ENCODE assay signal across 15 cellular contexts in genomic region chr21:15978158-15978805, GRCh38.
DNase-seq lines count a peak whose midpoint lies in the region; ATAC-seq, FAIRE-seq and TF ChIP-seq lines count a peak whose summit lies in the region.
"Had no signal": no experiment of that assay in that cellular context is flagged by ENCODE, and none has a peak within 500 bp of the region (broad histone marks: within the 10 kb centered on the region; RNA-seq: fewer than 3 reads in every experiment).

No MANE protein-coding gene starts in this region.

- H3K4me1 ChIP-seq in endothelial cell of umbilical vein (ENCODE audit: control insufficient read depth, extremely low read depth, insufficient read depth, low read length), result no peaks in the 10 kb centered on the region
- H3K4me1 ChIP-seq in trophoblast cell (ENCODE audit: control insufficient read depth in 1 of 2, insufficient read depth in 2 of 2, low read length in 2 of 2), result peaks cover 3% of the 10 kb centered on the region in 2 experiments
- H3K4me1 ChIP-seq: BLaER1 treated with 17β-estradiol and CSF1 and Interleukin-3, amounts not matched to agents 10 nM and 100 nM had no signal

- H3K23ac ChIP-seq in trophoblast cell (ENCODE audit: low read length), result no peak overlapping the region

- H2BK5ac ChIP-seq in trophoblast cell (ENCODE audit: low read depth, low read length, poor library complexity), result no peak overlapping the region

- H3K9me3 ChIP-seq in endothelial cell of umbilical vein (replicated peaks; ENCODE audit: control insufficient read depth, insufficient read depth, low read length), result no peaks in the 10 kb centered on the region
- H3K9me3 ChIP-seq in trophoblast cell (ENCODE audit: insufficient read depth, low read depth, low read length), result no peaks in the 10 kb centered on the region
- H3K9me3 ChIP-seq: BLaER1 treated with 17β-estradiol and CSF1 and Interleukin-3, amounts not matched to agents 10 nM and 100 nM had no signal

- no peak overlapping the region for H4K12ac ChIP-seq in trophoblast cell (ENCODE audit: low read depth, low read length)

- H3K9ac ChIP-seq in endothelial cell of umbilical vein (replicated peaks; ENCODE audit: extremely low read depth, insufficient read depth, low read length), result no peak overlapping the region
- no peak overlapping the region for H3K9ac ChIP-seq in trophoblast cell (ENCODE audit: low read length)
- H3K9ac ChIP-seq: BLaER1 treated with 17β-estradiol and CSF1 and Interleukin-3, amounts not matched to agents 10 nM and 100 nM had no signal

- CTCF ChIA-PET in endothelial cell of umbilical vein (lab: Charles Lee), result interaction anchor here (1.0 to 1.4 kb wide), 4 partner anchors 9 to 25 kb away, joined by 3 to 4 read pairs (median 4); no protein-coding TSS in a partner anchor

- POLR2A ChIA-PET in endothelial cell of umbilical vein (lab: Charles Lee), result no interaction called here

- no peak overlapping the region for H3K14ac ChIP-seq in trophoblast cell (ENCODE audit: low read length)

- H3K9me1 ChIP-seq in endothelial cell of umbilical vein (replicated peaks; ENCODE audit: control insufficient read depth, extremely low read depth, insufficient read depth, low read length), result no peaks in the 10 kb centered on the region

- H3K79me2 ChIP-seq in endothelial cell of umbilical vein (ENCODE audit: control insufficient read depth, insufficient read depth, low read length) (no peaks in the 10 kb centered on the region), trophoblast cell (ENCODE audit: control insufficient read depth, insufficient read depth, low read length, poor library complexity) (no peaks in the 10 kb centered on the region)

- H3K4ac ChIP-seq in trophoblast cell (ENCODE audit: low read depth, low read length), result no peak overlapping the region

- no peaks in the 10 kb centered on the region for H3K27me3 ChIP-seq in endothelial cell of umbilical vein (ENCODE audit: control insufficient read depth in 2 of 2, insufficient read depth in 2 of 2, low read length in 2 of 2)
- no peaks in the 10 kb centered on the region for H3K27me3 ChIP-seq in trophoblast cell (ENCODE audit: insufficient read depth, low read length)
- no peaks in the 10 kb centered on the region for H3K27me3 ChIP-seq in dorsolateral prefrontal cortex
- H3K27me3 ChIP-seq: BLaER1 treated with 17β-estradiol and CSF1 and Interleukin-3, amounts not matched to agents 10 nM and 100 nM had no signal

- no peak for TF ChIP-seq POLR2A in endothelial cell of umbilical vein (IDR thresholded peaks at IDR 0.05; ENCODE audit: low read depth, low read length)

- no TSS peak for BruUV-seq in endothelial cell of umbilical vein (replicated peaks; lab: Mats Ljungman, UMichigan)

- H3K36me3 ChIP-seq in endothelial cell of umbilical vein (ENCODE audit: control insufficient read depth in 2 of 2, extremely low read depth in 1 of 2, insufficient read depth in 2 of 2, low read length in 2 of 2) (no peaks in the 10 kb centered on the region), trophoblast cell (ENCODE audit: control insufficient read depth in 1 of 2, insufficient read depth in 2 of 2, low read length in 2 of 2) (no peaks in the 10 kb centered on the region)
- H3K36me3 ChIP-seq: BLaER1 treated with 17β-estradiol and CSF1 and Interleukin-3, amounts not matched to agents 10 nM and 100 nM had no signal

- H2BK120ac ChIP-seq in trophoblast cell (ENCODE audit: insufficient read depth, low read length, poor library complexity), result no peak overlapping the region

- H3K27ac ChIP-seq in endothelial cell of umbilical vein (ENCODE audit: insufficient read depth, low read depth, low read length) (no peak overlapping the region), trophoblast cell (ENCODE audit: low read depth, low read length) (peak overlapping the region; percentile 83), dorsolateral prefrontal cortex (no peak overlapping the region)
- H3K27ac ChIP-seq: BLaER1 treated with 17β-estradiol and CSF1 and Interleukin-3, amounts not matched to agents 10 nM and 100 nM had no signal

- H3K4me3 ChIP-seq in LNCaP clone FGC (ENCODE audit: low read depth, low read length), result no peak overlapping the region
- no peak overlapping the region for H3K4me3 ChIP-seq in endothelial cell of umbilical vein (replicated peaks in 1 of 3; ENCODE audit: insufficient read depth in 1 of 3, low read depth in 1 of 3, low read length in 3 of 3)
- H3K4me3 ChIP-seq in trophoblast cell (ENCODE audit: low read depth, low read length), result no peak overlapping the region
- no peak overlapping the region for H3K4me3 ChIP-seq in dorsolateral prefrontal cortex
- H3K4me3 ChIP-seq: BLaER1 treated with 17β-estradiol and CSF1 and Interleukin-3, amounts not matched to agents 10 nM and 100 nM had no signal

- H4K91ac ChIP-seq in trophoblast cell (ENCODE audit: low read depth, low read length), result no peak overlapping the region

- H3K4me2 ChIP-seq in endothelial cell of umbilical vein (ENCODE audit: insufficient read depth, low read length) (no peak overlapping the region), trophoblast cell (ENCODE audit: low read length) (no peak overlapping the region)
- H3K4me2 ChIP-seq: BLaER1 treated with 17β-estradiol and CSF1 and Interleukin-3, amounts not matched to agents 10 nM and 100 nM had no signal

- DNase-seq in COLO829 (ENCODE audit: low spot score), result peak; percentile 66
- DNase-seq in LNCaP clone FGC (ENCODE audit: low read depth), result peak; percentile 95
- no peak for DNase-seq in endothelial cell of umbilical vein (ENCODE audit: low read depth, low spot score)
- DNase-seq in trophoblast cell, result peak in 1 of 2 donors; percentile 30
- no peak for DNase-seq in NCI-H146 (lab: John Stamatoyannopoulos, UW)
- no peak for DNase-seq in HT-29 (ENCODE audit: low spot score)
- DNase-seq in dorsolateral prefrontal cortex, result no peak
- DNase-seq: activated CD4-positive, alpha-beta T cell treated with anti-CD3 and anti-CD28 coated beads, Interleukin-2, amount 50 U/mL, for 4 hours; activated T-cell treated with anti-CD3 and anti-CD28 coated beads, Interleukin-2, amount 50 U/mL, for 48 hours; DND-41; Right ventricle myocardium superior had no signal

- H3K79me1 ChIP-seq in trophoblast cell (ENCODE audit: low read length), result no peaks in the 10 kb centered on the region

- no peak overlapping the region for H3K18ac ChIP-seq in trophoblast cell (ENCODE audit: low read length)

- H2BK12ac ChIP-seq in trophoblast cell (ENCODE audit: low read length), result no peak overlapping the region

- H4K8ac ChIP-seq in trophoblast cell (ENCODE audit: low read depth, low read length), result no peak overlapping the region

- TF ChIP-seq CTCF in LNCaP clone FGC (IDR thresholded peaks at IDR 0.05; ENCODE audit: control insufficient read depth, extremely low read depth, insufficient read depth), result no peak
- no peak for TF ChIP-seq CTCF in endothelial cell of umbilical vein (IDR thresholded peaks at IDR 0.05; ENCODE audit: extremely low read depth in 1 of 2, insufficient read depth in 1 of 2, low read depth in 1 of 2, low read length in 2 of 2)
- no peak for TF ChIP-seq CTCF in dorsolateral prefrontal cortex (IDR thresholded peaks at IDR 0.05 in 54 of 56, conservative IDR thresholded peaks at IDR 0.05 in 2 of 56; ENCODE audit: low read depth in 1 of 56, partially characterized antibody in 56 of 56)

- H2AFZ ChIP-seq in endothelial cell of umbilical vein (ENCODE audit: low read depth, low read length) (peak overlapping the region; percentile 31), trophoblast cell (ENCODE audit: insufficient read depth, low read length, poor library complexity) (no peak overlapping the region)

- H4K20me1 ChIP-seq in endothelial cell of umbilical vein (replicated peaks; ENCODE audit: control insufficient read depth, extremely low read depth, insufficient read depth, low read length), result no peaks in the 10 kb centered on the region
- H4K20me1 ChIP-seq: BLaER1 treated with 17β-estradiol and CSF1 and Interleukin-3, amounts not matched to agents 10 nM and 100 nM had no signal

- no peak for FAIRE-seq in endothelial cell of umbilical vein (lab: Jason Lieb, UNC)
- FAIRE-seq: GM12891, keratinocyte had no signal

- no peak for ATAC-seq in HG02884 (IDR thresholded peaks at IDR 0.05; ENCODE audit: unreplicated experiment)

- WGBS in trophoblast cell (ENCODE audit: extremely low coverage, insufficient coverage, insufficient read length), result no CpG with 5 or more reads among the region's 3 CpGs

- H2AK5ac ChIP-seq in trophoblast cell (ENCODE audit: low read length), result no peak overlapping the region

- dilution Hi-C loops in endothelial cell of umbilical vein (cut with MboI; ENCODE audit: extremely low pct_ligation_motif_present, low sequenced_read_pairs), result no loop called here

- intact Hi-C loops in endothelial cell of umbilical vein (cut with micrococcal nuclease), result no loop called here
- intact Hi-C loops in dorsolateral prefrontal cortex (cut with DNase I), result no loop called here

TF ChIP-seq in endothelial cell of umbilical vein, 7 proteins besides CTCF, POLR2A, EP300 and RAD21:
- TF ChIP-seq GATA2 (IDR thresholded peaks at IDR 0.05; ENCODE audit: insufficient read depth, insufficient read length, low read depth, low read length) (no peak), POLR2AphosphoS5 (IDR thresholded peaks at IDR 0.05; ENCODE audit: insufficient read depth, low read depth, low read length) (no peak), FOS (IDR thresholded peaks at IDR 0.05; ENCODE audit: borderline replicate concordance, insufficient read depth, low read length) (no peak), JUN (IDR thresholded peaks at IDR 0.05; ENCODE audit: borderline replicate concordance, insufficient read depth, insufficient read length, low read depth) (no peak), MYC (IDR thresholded peaks at IDR 0.05; ENCODE audit: low read depth, low read length) (no peak), MAX (IDR thresholded peaks at IDR 0.05; ENCODE audit: insufficient read depth, insufficient read length) (no peak), EZH2 (IDR thresholded peaks at IDR 0.05; ENCODE audit: borderline replicate concordance, low read depth, low read length, severe bottlenecking) (no peak)

Comparison
In these comparisons a context has a peak if more than half of its experiments do, and no peak if none do; other contexts are left out.
1. DNase-seq: peak in COLO829 (single experiment) and LNCaP clone FGC (single experiment); none in endothelial cell of umbilical vein (single experiment), NCI-H146 (single experiment), HT-29 (single experiment) and dorsolateral prefrontal cortex (0 of 10).